1 cellular context compared by ENCODE assay signal in genomic region chr1:235954306-235955283, GRCh38.
A peak's percentile ranks its signal among the peaks of the same experiment; 100 is the strongest.
TF ChIP-seq lines count a peak whose summit lies in the region.

No MANE protein-coding gene starts in this region.

TF ChIP-seq in HepG2, 621 proteins besides CTCF, POLR2A, EP300 and RAD21 (continued from another document and continues in another):
- TF ChIP-seq PRDM15 (CRISPR knock-in tag; IDR thresholded peaks at IDR 0.05) (no peak), SOX6 (IDR thresholded peaks at IDR 0.05) (no peak), SOX6 (CRISPR knock-in tag; IDR thresholded peaks at IDR 0.05) (peak; percentile 35; the same call in 1 of the 2 replicates), SALL1 (CRISPR knock-in tag; IDR thresholded peaks at IDR 0.05) (peak; percentile 42; the same call in 1 of the 2 replicates), MIXL1 (CRISPR knock-in tag; IDR thresholded peaks at IDR 0.05) (peak; percentile 27; the same call in 1 of the 2 replicates), U2AF1 (optimal IDR thresholded peaks at IDR 0.05; ENCODE audit: low read depth, low read length) (no peak), KAT8 (CRISPR knock-in tag; IDR thresholded peaks at IDR 0.05) (0 out of 2 replicates have a peak, but pooled peaks have one; percentile 16), PATZ1 (CRISPR knock-in tag; IDR thresholded peaks at IDR 0.05) (peak; percentile 85), ZNF407 (CRISPR knock-in tag; IDR thresholded peaks at IDR 0.05; ENCODE audit: not compliant biosample characterization) (no peak), ASH2L (IDR thresholded peaks at IDR 0.05; ENCODE audit: insufficient read length, low read depth, low read length) (no peak), ZFP91 (CRISPR knock-in tag; IDR thresholded peaks at IDR 0.05; ENCODE audit: borderline replicate concordance) (peak; percentile 35; the same call in 1 of the 2 replicates), PAXIP1 (CRISPR knock-in tag; conservative IDR thresholded peaks at IDR 0.05) (0 out of 2 replicates have a peak, but pooled peaks have one; percentile 20), CREB1 (IDR thresholded peaks at IDR 0.05) (no peak), CREB1 (CRISPR knock-in tag; IDR thresholded peaks at IDR 0.05) (no peak), MBNL3 (CRISPR knock-in tag; conservative IDR thresholded peaks at IDR 0.05) (no peak), SAP130 (CRISPR knock-in tag; IDR thresholded peaks at IDR 0.05; ENCODE audit: low read depth) (0 out of 2 replicates have a peak, but pooled peaks have one; percentile 29), RFX1 (IDR thresholded peaks at IDR 0.05) (no peak), ZFYVE20 (CRISPR knock-in tag; IDR thresholded peaks at IDR 0.05; ENCODE audit: borderline replicate concordance, low read depth) (no peak), ZNF607 (CRISPR knock-in tag; IDR thresholded peaks at IDR 0.05; ENCODE audit: borderline replicate concordance) (no peak), NR2F1 (CRISPR knock-in tag; IDR thresholded peaks at IDR 0.05) (peak; percentile 55 to 59), THRA (CRISPR knock-in tag; IDR thresholded peaks at IDR 0.05; ENCODE audit: borderline replicate concordance) (no peak), SATB2 (CRISPR knock-in tag; IDR thresholded peaks at IDR 0.05) (no peak), MATR3 (CRISPR knock-in tag; IDR thresholded peaks at IDR 0.05) (no peak), MAX (IDR thresholded peaks at IDR 0.05) (peak; percentile 51), HNF4G (IDR thresholded peaks at IDR 0.05; ENCODE audit: borderline replicate concordance, low read depth, low read length) (peak; percentile 84), HNF4G (CRISPR knock-in tag; IDR thresholded peaks at IDR 0.05; ENCODE audit: borderline replicate concordance, low read depth) (no peak; the same call in 1 of the 2 replicates), ZGPAT (CRISPR knock-in tag; IDR thresholded peaks at IDR 0.05) (no peak), TBL1XR1 (IDR thresholded peaks at IDR 0.05; ENCODE audit: borderline replicate concordance, low read length, partially characterized antibody) (no peak), ZNF552 (CRISPR knock-in tag; IDR thresholded peaks at IDR 0.05; ENCODE audit: borderline replicate concordance) (no peak), ZNF460 (CRISPR knock-in tag; IDR thresholded peaks at IDR 0.05; ENCODE audit: borderline replicate concordance) (no peak), ZEB1 (IDR thresholded peaks at IDR 0.05; ENCODE audit: insufficient replicate concordance, low read depth) (peak; percentile 54), ZNF496 (CRISPR knock-in tag; IDR thresholded peaks at IDR 0.05; ENCODE audit: insufficient replicate concordance) (no peak), MTA1 (CRISPR knock-in tag; IDR thresholded peaks at IDR 0.05; ENCODE audit: borderline replicate concordance) (0 out of 2 replicates have a peak, but pooled peaks have one; percentile 20), PCBP2 (optimal IDR thresholded peaks at IDR 0.05; ENCODE audit: low read depth, low read length, poor library complexity, severe bottlenecking) (no peak), ZFP36 (IDR thresholded peaks at IDR 0.05; ENCODE audit: borderline replicate concordance, low read depth, low read length, partially characterized antibody) (no peak), ZNF841 (CRISPR knock-in tag; IDR thresholded peaks at IDR 0.05; ENCODE audit: borderline replicate concordance) (no peak), XRCC5 (optimal IDR thresholded peaks at IDR 0.05; ENCODE audit: low read length) (peak; percentile 39)
